Comparison of ENCODE assay signal across 31 cellular contexts in genomic region chr10:35262436-35262835, GRCh38.
"Had no signal": no experiment of that assay in that cellular context is flagged by ENCODE, and none has a peak within 500 bp of the region (broad histone marks: within the 10 kb centered on the region; RNA-seq: fewer than 3 reads in every experiment).

No MANE protein-coding gene starts in this region.

- ATAC-seq: activated CD4-positive, CD25-positive, alpha-beta regulatory T cell treated with anti-CD3 and anti-CD28 coated beads, Interleukin-2, amount 50 U/mL, for 24 hours; activated naive CD8-positive, alpha-beta T cell treated with anti-CD3 and anti-CD28 coated beads, Interleukin-2, amount 50 U/mL, for 24 hours; body of pancreas; left lung; lower lobe of right lung; mucosa of descending colon; natural killer cell treated with Interleukin-12 subunit alpha and Interleukin-12 subunit beta and Interleukin-15 and Interleukin-18, amount 100 ng/mL, for 72 hours; right lobe of liver had no signal

- H3K4me1 ChIP-seq: testis had no signal

- DNase-seq: activated CD4-positive, alpha-beta T cell treated with anti-CD3 and anti-CD28 coated beads for 48 hours; activated CD4-positive, alpha-beta T cell treated with anti-CD3 and anti-CD28 coated beads, Interleukin-2, amount 50 U/mL, for 48 hours; activated CD8-positive, alpha-beta memory T cell treated with anti-CD3 and anti-CD28 coated beads for 24 hours; activated CD8-positive, alpha-beta memory T cell treated with anti-CD3 and anti-CD28 coated beads, Interleukin-2, amount 50 U/mL, for 4 hours; activated gamma-delta T cell treated with Interleukin-2 at 50 U/mL for 16 hours; activated naive CD8-positive, alpha-beta T cell treated with anti-CD3 and anti-CD28 coated beads, Interleukin-2, amount 50 U/mL, for 24 hours; activated T-cell treated with anti-CD3 and anti-CD28 coated beads, Interleukin-2, amount 50 U/mL, for 1 hour; body of pancreas; dorsolateral prefrontal cortex; effector memory CD4-positive, alpha-beta T cell; foreskin melanocyte; kidney glomerular epithelial cell; left lung; lower lobe of right lung; mesendoderm; mucosa of descending colon; posterior cingulate gyrus; right lobe of liver; stimulated activated CD4-positive, alpha-beta T cell treated with anti-CD3 and anti-CD28 coated beads, Interleukin-2, amount 100 ng/mL, for 48 hours; stimulated activated naive CD4-positive, alpha-beta T cell treated with Interleukin-2 at 50 U/mL for 16 hours; SW 1271; T-helper 9 cell; testis; trophoblast cell; WERI-Rb-1 had no signal

- H3K9me3 ChIP-seq: body of pancreas, lower lobe of right lung, right lobe of liver, testis had no signal

- H3K4me3 ChIP-seq: body of pancreas, cardiac muscle cell, coronary artery, dorsolateral prefrontal cortex, left lung, lower lobe of right lung, mucosa of descending colon, right lobe of liver, testis had no signal

- H3K27ac ChIP-seq: body of pancreas, cardiac muscle cell, coronary artery, dorsolateral prefrontal cortex, left lung, lower lobe of right lung, right lobe of liver, testis, WERI-Rb-1 had no signal

- H3K27ac Mint-ChIP-seq: activated naive CD4-positive, alpha-beta T cell treated with anti-CD3 and anti-CD28 coated beads, Interleukin-2, amount 50 U/mL, for 24 hours; activated naive CD8-positive, alpha-beta T cell treated with anti-CD3 and anti-CD28 coated beads, Interleukin-2, amount 50 U/mL, for 24 hours; natural killer cell treated with Interleukin-12 subunit alpha and Interleukin-12 subunit beta and Interleukin-15 and Interleukin-18, amount 100 ng/mL, for 72 hours; T-helper 1 cell treated with Interleukin-12 subunit alpha and Interleukin-12 subunit beta and Interleukin-4 antibody, amounts not matched to agents 30 μg/mL and 1 μg/mL, for 36 hours had no signal

- H3K27me3 Mint-ChIP-seq: activated naive CD4-positive, alpha-beta T cell treated with anti-CD3 and anti-CD28 coated beads, Interleukin-2, amount 50 U/mL, for 24 hours had no signal

- H3K27me3 ChIP-seq: body of pancreas, cardiac muscle cell, dorsolateral prefrontal cortex, left lung, right lobe of liver, testis had no signal

- H3K36me3 ChIP-seq: cardiac muscle cell, left lung, lower lobe of right lung, right lobe of liver, WERI-Rb-1 had no signal

- H3K4me1 Mint-ChIP-seq: activated naive CD4-positive, alpha-beta T cell treated with anti-CD3 and anti-CD28 coated beads, Interleukin-2, amount 50 U/mL, for 24 hours had no signal

- H3K4me3 Mint-ChIP-seq: activated naive CD4-positive, alpha-beta T cell treated with anti-CD3 and anti-CD28 coated beads, Interleukin-2, amount 50 U/mL, for 24 hours; activated naive CD8-positive, alpha-beta T cell treated with anti-CD3 and anti-CD28 coated beads, Interleukin-2, amount 50 U/mL, for 24 hours; natural killer cell treated with Interleukin-12 subunit alpha and Interleukin-12 subunit beta and Interleukin-15 and Interleukin-18, amount 100 ng/mL, for 72 hours; T-helper 1 cell treated with Interleukin-12 subunit alpha and Interleukin-12 subunit beta and Interleukin-4 antibody, amounts not matched to agents 30 μg/mL and 1 μg/mL, for 36 hours had no signal
